1 cellular context compared by ENCODE assay signal in the genomic region with DNA sequence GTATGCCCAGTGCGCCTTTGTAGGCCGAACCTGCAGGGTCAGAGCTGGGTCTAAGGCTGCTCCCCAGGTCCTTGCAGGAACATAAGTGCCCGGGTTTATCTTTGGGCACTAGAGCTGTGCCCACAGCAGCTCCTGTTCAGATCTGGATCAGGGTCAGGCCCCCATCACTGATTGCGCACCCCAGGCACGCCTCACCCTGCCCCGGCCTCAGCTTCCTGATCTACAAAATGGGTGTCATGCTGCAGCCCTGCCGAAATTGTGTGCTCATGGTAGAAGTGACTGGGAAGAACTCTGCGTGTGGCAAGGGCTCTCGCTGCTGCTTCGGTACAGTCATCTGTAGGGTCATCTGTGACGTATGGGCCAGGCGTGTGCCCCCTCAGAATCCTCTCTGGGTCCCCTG.
TF ChIP-seq lines count a peak whose summit lies in the region.

No MANE protein-coding gene starts in this region.

TF ChIP-seq in A549, 52 proteins besides CTCF, POLR2A, EP300 and RAD21 (continued from another document):
- TF ChIP-seq ATOH8 (CRISPR knock-in tag; IDR thresholded peaks at IDR 0.05; ENCODE audit: low read depth) (no peak), ZSCAN20 (CRISPR knock-in tag; IDR thresholded peaks at IDR 0.05) (no peak), CHD4 (IDR thresholded peaks at IDR 0.05; ENCODE audit: borderline replicate concordance) (no peak), BHLHE40 (IDR thresholded peaks at IDR 0.05; ENCODE audit: low read depth, low read length) (no peak), MAX (IDR thresholded peaks at IDR 0.05) (no peak), ZNF302 (CRISPR knock-in tag; IDR thresholded peaks at IDR 0.05) (no peak), HOXB5 (CRISPR knock-in tag; IDR thresholded peaks at IDR 0.05) (no peak)
- TF ChIP-seq, protein P1, sequence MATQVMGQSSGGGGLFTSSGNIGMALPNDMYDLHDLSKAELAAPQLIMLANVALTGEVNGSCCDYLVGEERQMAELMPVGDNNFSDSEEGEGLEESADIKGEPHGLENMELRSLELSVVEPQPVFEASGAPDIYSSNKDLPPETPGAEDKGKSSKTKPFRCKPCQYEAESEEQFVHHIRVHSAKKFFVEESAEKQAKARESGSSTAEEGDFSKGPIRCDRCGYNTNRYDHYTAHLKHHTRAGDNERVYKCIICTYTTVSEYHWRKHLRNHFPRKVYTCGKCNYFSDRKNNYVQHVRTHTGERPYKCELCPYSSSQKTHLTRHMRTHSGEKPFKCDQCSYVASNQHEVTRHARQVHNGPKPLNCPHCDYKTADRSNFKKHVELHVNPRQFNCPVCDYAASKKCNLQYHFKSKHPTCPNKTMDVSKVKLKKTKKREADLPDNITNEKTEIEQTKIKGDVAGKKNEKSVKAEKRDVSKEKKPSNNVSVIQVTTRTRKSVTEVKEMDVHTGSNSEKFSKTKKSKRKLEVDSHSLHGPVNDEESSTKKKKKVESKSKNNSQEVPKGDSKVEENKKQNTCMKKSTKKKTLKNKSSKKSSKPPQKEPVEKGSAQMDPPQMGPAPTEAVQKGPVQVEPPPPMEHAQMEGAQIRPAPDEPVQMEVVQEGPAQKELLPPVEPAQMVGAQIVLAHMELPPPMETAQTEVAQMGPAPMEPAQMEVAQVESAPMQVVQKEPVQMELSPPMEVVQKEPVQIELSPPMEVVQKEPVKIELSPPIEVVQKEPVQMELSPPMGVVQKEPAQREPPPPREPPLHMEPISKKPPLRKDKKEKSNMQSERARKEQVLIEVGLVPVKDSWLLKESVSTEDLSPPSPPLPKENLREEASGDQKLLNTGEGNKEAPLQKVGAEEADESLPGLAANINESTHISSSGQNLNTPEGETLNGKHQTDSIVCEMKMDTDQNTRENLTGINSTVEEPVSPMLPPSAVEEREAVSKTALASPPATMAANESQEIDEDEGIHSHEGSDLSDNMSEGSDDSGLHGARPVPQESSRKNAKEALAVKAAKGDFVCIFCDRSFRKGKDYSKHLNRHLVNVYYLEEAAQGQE (IDR thresholded peaks at IDR 0.05), result no peak
- TF ChIP-seq, protein P2, sequence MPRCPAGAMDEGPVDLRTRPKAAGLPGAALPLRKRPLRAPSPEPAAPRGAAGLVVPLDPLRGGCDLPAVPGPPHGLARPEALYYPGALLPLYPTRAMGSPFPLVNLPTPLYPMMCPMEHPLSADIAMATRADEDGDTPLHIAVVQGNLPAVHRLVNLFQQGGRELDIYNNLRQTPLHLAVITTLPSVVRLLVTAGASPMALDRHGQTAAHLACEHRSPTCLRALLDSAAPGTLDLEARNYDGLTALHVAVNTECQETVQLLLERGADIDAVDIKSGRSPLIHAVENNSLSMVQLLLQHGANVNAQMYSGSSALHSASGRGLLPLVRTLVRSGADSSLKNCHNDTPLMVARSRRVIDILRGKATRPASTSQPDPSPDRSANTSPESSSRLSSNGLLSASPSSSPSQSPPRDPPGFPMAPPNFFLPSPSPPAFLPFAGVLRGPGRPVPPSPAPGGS (IDR thresholded peaks at IDR 0.05), result no peak
